Comparison of ENCODE assay signal across 1 cellular context in genomic region chr1:18902523-18903312, GRCh38.
TF ChIP-seq lines count a peak whose summit lies in the region.

Gene ALDH4A1, minus strand, starts transcription at chr1:18902555. Its CDS starts 32 bp downstream, at chr1:18902523.

TF ChIP-seq in HepG2, 621 proteins besides CTCF, POLR2A, EP300 and RAD21 (continued from another document and continues in another):
- TF ChIP-seq, protein P1, sequence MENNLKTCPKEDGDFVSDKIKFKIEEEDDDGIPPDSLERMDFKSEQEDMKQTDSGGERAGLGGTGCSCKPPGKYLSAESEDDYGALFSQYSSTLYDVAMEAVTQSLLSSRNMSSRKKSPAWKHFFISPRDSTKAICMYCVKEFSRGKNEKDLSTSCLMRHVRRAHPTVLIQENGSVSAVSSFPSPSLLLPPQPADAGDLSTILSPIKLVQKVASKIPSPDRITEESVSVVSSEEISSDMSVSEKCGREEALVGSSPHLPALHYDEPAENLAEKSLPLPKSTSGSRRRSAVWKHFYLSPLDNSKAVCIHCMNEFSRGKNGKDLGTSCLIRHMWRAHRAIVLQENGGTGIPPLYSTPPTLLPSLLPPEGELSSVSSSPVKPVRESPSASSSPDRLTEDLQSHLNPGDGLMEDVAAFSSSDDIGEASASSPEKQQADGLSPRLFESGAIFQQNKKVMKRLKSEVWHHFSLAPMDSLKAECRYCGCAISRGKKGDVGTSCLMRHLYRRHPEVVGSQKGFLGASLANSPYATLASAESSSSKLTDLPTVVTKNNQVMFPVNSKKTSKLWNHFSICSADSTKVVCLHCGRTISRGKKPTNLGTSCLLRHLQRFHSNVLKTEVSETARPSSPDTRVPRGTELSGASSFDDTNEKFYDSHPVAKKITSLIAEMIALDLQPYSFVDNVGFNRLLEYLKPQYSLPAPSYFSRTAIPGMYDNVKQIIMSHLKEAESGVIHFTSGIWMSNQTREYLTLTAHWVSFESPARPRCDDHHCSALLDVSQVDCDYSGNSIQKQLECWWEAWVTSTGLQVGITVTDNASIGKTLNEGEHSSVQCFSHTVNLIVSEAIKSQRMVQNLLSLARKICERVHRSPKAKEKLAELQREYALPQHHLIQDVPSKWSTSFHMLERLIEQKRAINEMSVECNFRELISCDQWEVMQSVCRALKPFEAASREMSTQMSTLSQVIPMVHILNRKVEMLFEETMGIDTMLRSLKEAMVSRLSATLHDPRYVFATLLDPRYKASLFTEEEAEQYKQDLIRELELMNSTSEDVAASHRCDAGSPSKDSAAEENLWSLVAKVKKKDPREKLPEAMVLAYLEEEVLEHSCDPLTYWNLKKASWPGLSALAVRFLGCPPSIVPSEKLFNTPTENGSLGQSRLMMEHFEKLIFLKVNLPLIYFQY (CRISPR knock-in tag; IDR thresholded peaks at IDR 0.05; ENCODE audit: borderline replicate concordance): peak; percentile 1; the same call in 1 of the 2 replicates
- 0 out of 2 replicates have a peak, but pooled peaks have one; percentile 13 for TF ChIP-seq MEF2D (CRISPR knock-in tag; IDR thresholded peaks at IDR 0.05)
- no peak for TF ChIP-seq ZNF839 (CRISPR knock-in tag; IDR thresholded peaks at IDR 0.05; ENCODE audit: borderline replicate concordance)
- TF ChIP-seq SIX1 (CRISPR knock-in tag; IDR thresholded peaks at IDR 0.05; ENCODE audit: borderline replicate concordance): no peak
- TF ChIP-seq ZSCAN31 (CRISPR knock-in tag; IDR thresholded peaks at IDR 0.05; ENCODE audit: low read depth): peak; percentile 52; the same call in 1 of the 2 replicates
- peak; percentile 76 for TF ChIP-seq RNF2 (conservative IDR thresholded peaks at IDR 0.05; ENCODE audit: low read depth)
- TF ChIP-seq ZFP1 (CRISPR knock-in tag; IDR thresholded peaks at IDR 0.05): no peak
- no peak; the same call in 1 of the 2 replicates for TF ChIP-seq MAZ (IDR thresholded peaks at IDR 0.05; ENCODE audit: borderline replicate concordance, low read depth, low read length)
- peak; percentile 9 for TF ChIP-seq MAZ (CRISPR knock-in tag; IDR thresholded peaks at IDR 0.05; ENCODE audit: low read depth)
- TF ChIP-seq MIXL1 (CRISPR knock-in tag; IDR thresholded peaks at IDR 0.05): no peak; the same call in 1 of the 2 replicates
- TF ChIP-seq ZBTB40 (IDR thresholded peaks at IDR 0.05): no peak
- TF ChIP-seq ZBTB40 (CRISPR knock-in tag; IDR thresholded peaks at IDR 0.05): peak; percentile 61
- no peak; the same call in 1 of the 2 replicates for TF ChIP-seq ZNF614 (CRISPR knock-in tag; IDR thresholded peaks at IDR 0.05; ENCODE audit: borderline replicate concordance)
- TF ChIP-seq, protein P2, sequence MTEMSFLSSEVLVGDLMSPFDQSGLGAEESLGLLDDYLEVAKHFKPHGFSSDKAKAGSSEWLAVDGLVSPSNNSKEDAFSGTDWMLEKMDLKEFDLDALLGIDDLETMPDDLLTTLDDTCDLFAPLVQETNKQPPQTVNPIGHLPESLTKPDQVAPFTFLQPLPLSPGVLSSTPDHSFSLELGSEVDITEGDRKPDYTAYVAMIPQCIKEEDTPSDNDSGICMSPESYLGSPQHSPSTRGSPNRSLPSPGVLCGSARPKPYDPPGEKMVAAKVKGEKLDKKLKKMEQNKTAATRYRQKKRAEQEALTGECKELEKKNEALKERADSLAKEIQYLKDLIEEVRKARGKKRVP (CRISPR knock-in tag; IDR thresholded peaks at IDR 0.05): no peak
- TF ChIP-seq CENPT (CRISPR knock-in tag; IDR thresholded peaks at IDR 0.05; ENCODE audit: low read depth): no peak
- TF ChIP-seq ZNF589 (CRISPR knock-in tag; conservative IDR thresholded peaks at IDR 0.05): no peak
- TF ChIP-seq YEATS2 (CRISPR knock-in tag; IDR thresholded peaks at IDR 0.05; ENCODE audit: borderline replicate concordance): peak; percentile 35; the same call in 1 of the 2 replicates
- peak; percentile 30; the same call in 1 of the 2 replicates for TF ChIP-seq MXD3 (CRISPR knock-in tag; IDR thresholded peaks at IDR 0.05)
- no peak for TF ChIP-seq NPAS2 (CRISPR knock-in tag; IDR thresholded peaks at IDR 0.05; ENCODE audit: borderline replicate concordance)
- TF ChIP-seq, protein P3, sequence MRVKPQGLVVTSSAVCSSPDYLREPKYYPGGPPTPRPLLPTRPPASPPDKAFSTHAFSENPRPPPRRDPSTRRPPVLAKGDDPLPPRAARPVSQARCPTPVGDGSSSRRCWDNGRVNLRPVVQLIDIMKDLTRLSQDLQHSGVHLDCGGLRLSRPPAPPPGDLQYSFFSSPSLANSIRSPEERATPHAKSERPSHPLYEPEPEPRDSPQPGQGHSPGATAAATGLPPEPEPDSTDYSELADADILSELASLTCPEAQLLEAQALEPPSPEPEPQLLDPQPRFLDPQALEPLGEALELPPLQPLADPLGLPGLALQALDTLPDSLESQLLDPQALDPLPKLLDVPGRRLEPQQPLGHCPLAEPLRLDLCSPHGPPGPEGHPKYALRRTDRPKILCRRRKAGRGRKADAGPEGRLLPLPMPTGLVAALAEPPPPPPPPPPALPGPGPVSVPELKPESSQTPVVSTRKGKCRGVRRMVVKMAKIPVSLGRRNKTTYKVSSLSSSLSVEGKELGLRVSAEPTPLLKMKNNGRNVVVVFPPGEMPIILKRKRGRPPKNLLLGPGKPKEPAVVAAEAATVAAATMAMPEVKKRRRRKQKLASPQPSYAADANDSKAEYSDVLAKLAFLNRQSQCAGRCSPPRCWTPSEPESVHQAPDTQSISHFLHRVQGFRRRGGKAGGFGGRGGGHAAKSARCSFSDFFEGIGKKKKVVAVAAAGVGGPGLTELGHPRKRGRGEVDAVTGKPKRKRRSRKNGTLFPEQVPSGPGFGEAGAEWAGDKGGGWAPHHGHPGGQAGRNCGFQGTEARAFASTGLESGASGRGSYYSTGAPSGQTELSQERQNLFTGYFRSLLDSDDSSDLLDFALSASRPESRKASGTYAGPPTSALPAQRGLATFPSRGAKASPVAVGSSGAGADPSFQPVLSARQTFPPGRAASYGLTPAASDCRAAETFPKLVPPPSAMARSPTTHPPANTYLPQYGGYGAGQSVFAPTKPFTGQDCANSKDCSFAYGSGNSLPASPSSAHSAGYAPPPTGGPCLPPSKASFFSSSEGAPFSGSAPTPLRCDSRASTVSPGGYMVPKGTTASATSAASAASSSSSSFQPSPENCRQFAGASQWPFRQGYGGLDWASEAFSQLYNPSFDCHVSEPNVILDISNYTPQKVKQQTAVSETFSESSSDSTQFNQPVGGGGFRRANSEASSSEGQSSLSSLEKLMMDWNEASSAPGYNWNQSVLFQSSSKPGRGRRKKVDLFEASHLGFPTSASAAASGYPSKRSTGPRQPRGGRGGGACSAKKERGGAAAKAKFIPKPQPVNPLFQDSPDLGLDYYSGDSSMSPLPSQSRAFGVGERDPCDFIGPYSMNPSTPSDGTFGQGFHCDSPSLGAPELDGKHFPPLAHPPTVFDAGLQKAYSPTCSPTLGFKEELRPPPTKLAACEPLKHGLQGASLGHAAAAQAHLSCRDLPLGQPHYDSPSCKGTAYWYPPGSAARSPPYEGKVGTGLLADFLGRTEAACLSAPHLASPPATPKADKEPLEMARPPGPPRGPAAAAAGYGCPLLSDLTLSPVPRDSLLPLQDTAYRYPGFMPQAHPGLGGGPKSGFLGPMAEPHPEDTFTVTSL (CRISPR knock-in tag; IDR thresholded peaks at IDR 0.05; ENCODE audit: borderline replicate concordance): no peak; the same call in 1 of the 2 replicates
- TF ChIP-seq CREM (IDR thresholded peaks at IDR 0.05): peak; percentile 64
- no peak for TF ChIP-seq CREM (CRISPR knock-in tag; IDR thresholded peaks at IDR 0.05)
- no peak for TF ChIP-seq NR2F6 (IDR thresholded peaks at IDR 0.05)
- no peak for TF ChIP-seq NR2F6 (CRISPR knock-in tag; IDR thresholded peaks at IDR 0.05)
- TF ChIP-seq, protein P4, sequence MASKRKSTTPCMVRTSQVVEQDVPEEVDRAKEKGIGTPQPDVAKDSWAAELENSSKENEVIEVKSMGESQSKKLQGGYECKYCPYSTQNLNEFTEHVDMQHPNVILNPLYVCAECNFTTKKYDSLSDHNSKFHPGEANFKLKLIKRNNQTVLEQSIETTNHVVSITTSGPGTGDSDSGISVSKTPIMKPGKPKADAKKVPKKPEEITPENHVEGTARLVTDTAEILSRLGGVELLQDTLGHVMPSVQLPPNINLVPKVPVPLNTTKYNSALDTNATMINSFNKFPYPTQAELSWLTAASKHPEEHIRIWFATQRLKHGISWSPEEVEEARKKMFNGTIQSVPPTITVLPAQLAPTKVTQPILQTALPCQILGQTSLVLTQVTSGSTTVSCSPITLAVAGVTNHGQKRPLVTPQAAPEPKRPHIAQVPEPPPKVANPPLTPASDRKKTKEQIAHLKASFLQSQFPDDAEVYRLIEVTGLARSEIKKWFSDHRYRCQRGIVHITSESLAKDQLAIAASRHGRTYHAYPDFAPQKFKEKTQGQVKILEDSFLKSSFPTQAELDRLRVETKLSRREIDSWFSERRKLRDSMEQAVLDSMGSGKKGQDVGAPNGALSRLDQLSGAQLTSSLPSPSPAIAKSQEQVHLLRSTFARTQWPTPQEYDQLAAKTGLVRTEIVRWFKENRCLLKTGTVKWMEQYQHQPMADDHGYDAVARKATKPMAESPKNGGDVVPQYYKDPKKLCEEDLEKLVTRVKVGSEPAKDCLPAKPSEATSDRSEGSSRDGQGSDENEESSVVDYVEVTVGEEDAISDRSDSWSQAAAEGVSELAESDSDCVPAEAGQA (IDR thresholded peaks at IDR 0.05; ENCODE audit: low read depth): no peak
- TF ChIP-seq, protein P4 (CRISPR knock-in tag; IDR thresholded peaks at IDR 0.05; ENCODE audit: borderline replicate concordance): no peak
